In the genomic region with DNA sequence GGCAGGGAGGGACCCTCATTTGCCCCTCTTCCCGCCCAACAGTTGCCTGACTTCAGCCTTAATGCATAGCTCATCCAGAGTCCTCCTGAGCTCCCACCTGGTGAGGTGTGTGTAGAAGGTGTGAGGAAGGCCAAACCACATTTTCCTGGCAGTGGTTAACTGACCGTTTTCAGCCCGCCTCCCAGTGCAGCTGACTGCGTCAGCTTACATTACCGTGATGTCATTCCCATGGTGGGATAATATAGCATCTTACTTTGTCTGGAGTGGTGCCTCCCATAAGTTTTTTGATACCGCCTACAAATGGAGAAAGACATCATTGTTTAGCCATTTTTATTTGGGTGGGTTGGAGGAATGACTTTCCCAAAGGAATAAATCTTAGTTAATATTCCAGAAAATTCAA, we compare ENCODE assay signal across 21 cellular contexts.
DNase-seq lines count a peak whose midpoint lies in the region; ATAC-seq, FAIRE-seq and TF ChIP-seq lines count a peak whose summit lies in the region.
"Had no signal": no experiment of that assay in that cellular context is flagged by ENCODE, and none has a peak within 500 bp of the region (broad histone marks: within the 10 kb centered on the region; RNA-seq: fewer than 3 reads in every experiment).

No MANE protein-coding gene starts in this region.

- RAD21 ChIA-PET in GM12878 (lab: Charles Lee; ENCODE audit: unreplicated experiment) = interaction anchor here (0.8 to 16.8 kb wide), 10 partner anchors 12 to 150 kb away, joined by 3 to 309 read pairs (median 6); no protein-coding TSS in a partner anchor

- H4K20me1 ChIP-seq in GM12878 (ENCODE audit: control insufficient read depth, insufficient read depth) = no peaks in the 10 kb centered on the region

- no peak overlapping the region for H3K14ac ChIP-seq in neuronal stem cell (ENCODE audit: low read length)

- H3K18ac ChIP-seq in neuronal stem cell (ENCODE audit: low read length) = peak overlapping the region; percentile 11

- DNase-seq in COLO829 (ENCODE audit: low spot score) (peak; percentile 75), NCI-H69 (lab: John Stamatoyannopoulos, UW) (peak; percentile 21), GM12878 (ENCODE audit: low read depth, low spot score) (no peak), neuronal stem cell (ENCODE audit: low spot score) (no peak), GM13976 (ENCODE audit: low spot score) (no peak)
- DNase-seq: COR-L47, DMS 273 treated with DMSO at 0.1 percent for 48 hours, DMS79 treated with DMSO at 0.1 percent for 48 hours, GM23248, KG1, MV-4-11, NCI-H1105 treated with DMSO at 0.1 percent for 48 hours, NCI-H2081, NCI-H2171, NCI-H524 treated with DMSO at 0.1 percent for 48 hours, SIG-M5, SK-N-SH had no signal

- H3K9ac ChIP-seq in GM12878 (ENCODE audit: control insufficient read depth, insufficient read depth, low read length) (no peak overlapping the region), neuronal stem cell (ENCODE audit: low read depth, low read length, poor library complexity) (no peak overlapping the region)
- H3K9ac ChIP-seq: GM23248, SK-N-SH had no signal

- intact Hi-C loops in GM12878 (cut with micrococcal nuclease; ENCODE audit: unreplicated experiment) = loop anchor here (5.0 to 10.0 kb wide), 3 partner anchors 199 to 484 kb away; partner anchors contain the start of gene TXN

- no peak overlapping the region for H2BK12ac ChIP-seq in neuronal stem cell (ENCODE audit: low read length)

- H2BK120ac ChIP-seq in neuronal stem cell (ENCODE audit: low read depth, low read length) = no peak overlapping the region

- TF ChIP-seq EP300 in GM12878 (IDR thresholded peaks at IDR 0.05; ENCODE audit: borderline replicate concordance in 1 of 2, control insufficient read depth in 1 of 2, low read depth in 2 of 2, low read length in 2 of 2) = no peak

- no peak overlapping the region for H4K8ac ChIP-seq in neuronal stem cell (ENCODE audit: low read depth, low read length)

- SMC1A ChIA-PET in GM12878 (lab: Charles Lee; ENCODE audit: uncharacterized antibody, unreplicated experiment) = interaction anchor here (1.1 to 28.0 kb wide), 8 partner anchors 9 to 147 kb away, joined by 3 to 636 read pairs (median 56); no protein-coding TSS in a partner anchor

- H3K23ac ChIP-seq in neuronal stem cell (ENCODE audit: low read depth, low read length, poor library complexity) = no peak overlapping the region

- in situ Hi-C loops in GM12878 (cut with MboI) (loop anchor here (5.0 to 10.0 kb wide), 2 partner anchors 99 to 154 kb away; no protein-coding TSS in a partner anchor), GM13976 (cut with MboI; ENCODE audit: low sequenced_read_pairs, unreplicated experiment) (loop anchor here (5.0 to 10.0 kb wide), 3 partner anchors 89 to 154 kb away; no protein-coding TSS in a partner anchor)

- H3K27me3 ChIP-seq in GM12878 (replicated peaks in 1 of 2; ENCODE audit: control insufficient read depth in 2 of 2, insufficient read depth in 2 of 2, low read length in 1 of 2) (no peaks in the 10 kb centered on the region), neuronal stem cell (ENCODE audit: control insufficient read depth in 3 of 3, insufficient read depth in 3 of 3, low read depth in 1 of 3, low read length in 3 of 3) (no peaks in the 10 kb centered on the region)

- TF ChIP-seq CTCF in GM12878 (IDR thresholded peaks at IDR 0.05 in 2 of 3, conservative IDR thresholded peaks at IDR 0.05 in 1 of 3; ENCODE audit: control insufficient read depth in 2 of 3, extremely low read depth in 1 of 3, insufficient read depth in 1 of 3, low read depth in 3 of 3, low read length in 3 of 3) = no peak
- no peak for TF ChIP-seq CTCF in GM13976 (IDR thresholded peaks at IDR 0.05; ENCODE audit: borderline replicate concordance, control extremely low read depth, extremely low read depth, insufficient read depth, missing control alignments)

- H3K4me1 ChIP-seq in GM12878 (ENCODE audit: control insufficient read depth, insufficient read depth, low read length) (peaks cover 19% of the 10 kb centered on the region), neuronal stem cell (ENCODE audit: control insufficient read depth in 2 of 2, insufficient read depth in 1 of 2, low read depth in 1 of 2, low read length in 2 of 2) (peaks cover 0 to 2% of the 10 kb centered on the region in 2 donors)

- H4K91ac ChIP-seq in neuronal stem cell (ENCODE audit: low read depth, low read length, poor library complexity) = no peak overlapping the region

- POLR2A ChIA-PET in GM12878 (lab: Charles Lee) = interaction anchor here (0.7 to 6.2 kb wide), 5 partner anchors 13 to 149 kb away, joined by 3 to 27 read pairs (median 5); no protein-coding TSS in a partner anchor

- no peak for TF ChIP-seq POLR2A in GM12878 (IDR thresholded peaks at IDR 0.05; ENCODE audit: low read depth, low read length)

- H3K27ac ChIP-seq in GM12878 (ENCODE audit: control insufficient read depth, insufficient read depth) (no peak overlapping the region), neuronal stem cell (replicated peaks; ENCODE audit: low read length) (no peak overlapping the region)
- H3K27ac ChIP-seq: GM23248 had no signal

- CTCF ChIA-PET in GM12878 (lab: Yijun Ruan, JAX) = interaction anchor here (1.0 to 20.9 kb wide), 8 partner anchors 73 to 163 kb away, joined by 3 to 537 read pairs (median 13); no protein-coding TSS in a partner anchor

- H3K4ac ChIP-seq in neuronal stem cell (ENCODE audit: low read length) = no peak overlapping the region

- TF ChIP-seq RAD21 in GM12878 (IDR thresholded peaks at IDR 0.05; ENCODE audit: insufficient read depth, low read depth, low read length) = no peak

- no peak overlapping the region; the same call in 1 of the 2 replicates for H3K4me2 ChIP-seq in GM12878 (ENCODE audit: control insufficient read depth, insufficient read depth)
- H3K4me2 ChIP-seq in neuronal stem cell (ENCODE audit: insufficient read depth, low read length, poor library complexity, severe bottlenecking) = no peak overlapping the region
- H3K4me2 ChIP-seq: SK-N-SH had no signal

- H3K9me3 ChIP-seq in GM12878 (replicated peaks; ENCODE audit: control insufficient read depth, insufficient read depth, low read length) (no peaks in the 10 kb centered on the region), neuronal stem cell (replicated peaks in 1 of 2; ENCODE audit: control insufficient read depth in 2 of 2, insufficient read depth in 1 of 2, low read depth in 1 of 2, low read length in 2 of 2) (peaks cover 0 to 7% of the 10 kb centered on the region in 2 donors)
- H3K9me3 ChIP-seq: HAP-1, SK-N-SH had no signal

- no TSS peak for BruUV-seq in GM12878 (replicated peaks; lab: Mats Ljungman, UMichigan)

- no peak overlapping the region for H2BK5ac ChIP-seq in neuronal stem cell (ENCODE audit: low read length)

- ATAC-seq in GM12878 = no peak
- no peak for ATAC-seq in GM19023 (IDR thresholded peaks at IDR 0.05; ENCODE audit: unreplicated experiment)
- ATAC-seq in GM21825 (IDR thresholded peaks at IDR 0.05; ENCODE audit: unreplicated experiment) = no peak
- ATAC-seq in HG03280 (IDR thresholded peaks at IDR 0.05; ENCODE audit: unreplicated experiment) = no peak

- H3K79me1 ChIP-seq in neuronal stem cell (ENCODE audit: low read depth, low read length) = no peaks in the 10 kb centered on the region

- no peak overlapping the region for H2AK5ac ChIP-seq in neuronal stem cell (ENCODE audit: low read depth, low read length)

- peaks cover 2 to 8% of the 10 kb centered on the region in 2 experiments; a peak in 3 of 4 replicates for H3K36me3 ChIP-seq in GM12878 (ENCODE audit: control insufficient read depth in 2 of 2, insufficient read depth in 2 of 2, low read length in 1 of 2)
- peaks cover 4 to 80% of the 10 kb centered on the region in 2 donors for H3K36me3 ChIP-seq in neuronal stem cell (replicated peaks in 1 of 2; ENCODE audit: control insufficient read depth in 2 of 2, insufficient read depth in 2 of 2, low read length in 2 of 2)
- H3K36me3 ChIP-seq: HAP-1 had no signal

- no peak overlapping the region for H2BK15ac ChIP-seq in neuronal stem cell (ENCODE audit: low read length)

- FAIRE-seq in GM12878 (lab: Jason Lieb, UNC) = no peak

- 89% methylated on average over 6 of the region's 6 CpGs for WGBS in GM12878 (ENCODE audit: insufficient coverage, insufficient replicate concordance, low lambda C conversion rate, missing lambda C conversion rate)
- no CpG with 5 or more reads among the region's 6 CpGs for WGBS in neuronal stem cell (ENCODE audit: extremely low coverage in 2 of 2, insufficient read length in 2 of 2, insufficient replicate concordance in 1 of 2), 2 donors

- H2AFZ ChIP-seq in GM12878 (ENCODE audit: control insufficient read depth, low read depth, low read length) (no peak overlapping the region), neuronal stem cell (ENCODE audit: low read length) (no peak overlapping the region)
- H2AFZ ChIP-seq: GM23248 had no signal

- peaks cover 93% of the 10 kb centered on the region for H3K79me2 ChIP-seq in GM12878 (ENCODE audit: control insufficient read depth, insufficient read depth, low read length)

- H3K4me3 ChIP-seq in GM12878 = 0 out of 2 replicates have a peak overlapping the region, but pooled peaks have one; percentile 31
- H3K4me3 ChIP-seq in neuronal stem cell (ENCODE audit: low read length in 2 of 2) = no peak overlapping the region
- H3K4me3 ChIP-seq: GM23248, HAP-1 had no signal

TF ChIP-seq in GM12878, 131 proteins besides CTCF, POLR2A, EP300 and RAD21 (continues in another document):
- TF ChIP-seq ATF7 (IDR thresholded peaks at IDR 0.05; ENCODE audit: low read depth) (0 out of 2 replicates have a peak, but pooled peaks have one; percentile 15), CREM (IDR thresholded peaks at IDR 0.05; ENCODE audit: low read depth) (peak; percentile 44; the same call in 1 of the 2 replicates), RUNX3 (IDR thresholded peaks at IDR 0.05; ENCODE audit: low read length) (peak; percentile 53; the same call in 1 of the 2 replicates), MTA2 (IDR thresholded peaks at IDR 0.05; ENCODE audit: low read depth) (no peak), PML (IDR thresholded peaks at IDR 0.05; ENCODE audit: low read length) (no peak; the same call in 1 of the 2 replicates), TCF7 (IDR thresholded peaks at IDR 0.05; ENCODE audit: borderline replicate concordance) (no peak), MEF2B (IDR thresholded peaks at IDR 0.05; ENCODE audit: partially characterized antibody, poor library complexity, severe bottlenecking) (no peak)

Comparison
In these comparisons a context has a peak if more than half of its experiments do, and no peak if none do; other contexts are left out.
1. DNase-seq: peak in COLO829 (single experiment) and NCI-H69 (single experiment); none in GM12878 (single experiment), neuronal stem cell (single experiment) and GM13976 (single experiment).